ENCODE assay signal across 8 cellular contexts in the genomic region with DNA sequence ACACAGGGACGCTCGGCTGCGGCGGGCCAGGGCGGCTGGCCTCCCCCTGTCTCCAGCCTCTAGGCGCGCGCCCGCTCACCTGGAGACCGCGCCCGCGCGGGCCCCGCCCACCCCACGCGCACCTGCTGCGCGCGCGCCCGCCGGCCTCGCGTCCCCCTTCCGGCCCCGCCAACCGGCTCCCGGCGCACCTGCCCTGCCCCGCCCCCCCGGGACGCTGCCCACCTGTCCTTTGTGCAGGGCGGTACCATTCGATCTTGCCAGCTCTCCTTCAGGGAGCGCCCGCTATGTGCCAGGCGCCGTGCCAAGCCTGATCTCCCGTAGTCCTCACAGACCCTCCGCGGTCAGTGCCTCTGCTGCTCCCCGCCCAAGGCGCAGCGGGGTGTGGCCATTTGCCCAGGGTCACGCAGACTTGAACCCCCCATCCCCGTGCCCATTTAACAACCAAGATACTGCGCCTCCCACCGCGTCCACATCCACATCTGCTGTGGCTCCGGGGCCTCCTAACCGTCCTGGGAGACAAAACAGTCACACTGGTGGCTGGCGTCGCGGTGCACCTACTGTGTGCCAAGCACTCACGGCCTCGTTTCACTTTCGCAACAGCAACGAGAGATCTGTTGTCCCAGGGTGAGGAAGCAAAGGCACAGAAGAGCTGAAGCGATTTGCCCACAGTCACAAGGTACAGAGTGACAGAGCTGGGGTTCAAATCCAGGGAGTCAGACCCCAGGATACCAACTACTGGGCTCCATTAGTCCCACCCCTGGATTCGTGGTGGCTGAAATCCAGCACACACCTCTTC. TPM values are rescaled to one million over a fixed set of nuclear protein-coding genes. Genes with fewer than 3 reads are reported as not detected.
DNase-seq lines count a peak whose midpoint lies in the region; ATAC-seq and TF ChIP-seq lines count a peak whose summit lies in the region.

No MANE protein-coding gene starts in this region.

- TF ChIP-seq CTCF in glutamatergic neuron (IDR thresholded peaks at IDR 0.05; ENCODE audit: partially characterized antibody, unreplicated experiment) = no peak

- intact Hi-C loops in activated T-helper 1 cell treated with anti-CD3 and anti-CD28 coated beads, Interleukin-12 subunit alpha, Interleukin-12 subunit beta, Interleukin-2, Interleukin-4 antibody, amounts not matched to agents 30 ng/mL and 10 ng/mL and 1 ng/mL, durations not matched to agents 14 hours and 24 hours and 36 hours (cut with micrococcal nuclease) = loop anchor here (1.0 to 5.0 kb wide), 4 partner anchors 47 to 335 kb away; partner anchors contain the start of gene COMMD7

- peaks cover 3% of the 10 kb centered on the region for H3K36me3 Mint-ChIP-seq in activated T-helper 1 cell treated with anti-CD3 and anti-CD28 coated beads, Interleukin-12 subunit alpha, Interleukin-12 subunit beta, Interleukin-2, Interleukin-4 antibody, amounts not matched to agents 30 ng/mL and 10 ng/mL and 1 ng/mL, durations not matched to agents 14 hours and 24 hours and 36 hours (ENCODE audit: low read depth)
- peaks cover 5% of the 10 kb centered on the region for H3K36me3 Mint-ChIP-seq in glutamatergic neuron (ENCODE audit: unreplicated experiment)

- no peaks in the 10 kb centered on the region for H3K27me3 Mint-ChIP-seq in activated T-helper 1 cell treated with anti-CD3 and anti-CD28 coated beads, Interleukin-12 subunit alpha, Interleukin-12 subunit beta, Interleukin-2, Interleukin-4 antibody, amounts not matched to agents 30 ng/mL and 10 ng/mL and 1 ng/mL, durations not matched to agents 14 hours and 24 hours and 36 hours (ENCODE audit: insufficient read depth)
- peaks cover 35% of the 10 kb centered on the region for H3K27me3 Mint-ChIP-seq in glutamatergic neuron (ENCODE audit: unreplicated experiment)

- no peaks in the 10 kb centered on the region for H3K9me3 Mint-ChIP-seq in activated T-helper 1 cell treated with anti-CD3 and anti-CD28 coated beads, Interleukin-12 subunit alpha, Interleukin-12 subunit beta, Interleukin-2, Interleukin-4 antibody, amounts not matched to agents 30 ng/mL and 10 ng/mL and 1 ng/mL, durations not matched to agents 14 hours and 24 hours and 36 hours
- H3K9me3 Mint-ChIP-seq in glutamatergic neuron (ENCODE audit: unreplicated experiment) = peaks cover 32% of the 10 kb centered on the region

- ATAC-seq in HG03159 (IDR thresholded peaks at IDR 0.05; ENCODE audit: unreplicated experiment) (peak; percentile 30), GM19452 (IDR thresholded peaks at IDR 0.05; ENCODE audit: unreplicated experiment) (no peak)

- H3K27ac Mint-ChIP-seq in activated T-helper 1 cell treated with anti-CD3 and anti-CD28 coated beads, Interleukin-12 subunit alpha, Interleukin-12 subunit beta, Interleukin-2, Interleukin-4 antibody, amounts not matched to agents 30 ng/mL and 10 ng/mL and 1 ng/mL, durations not matched to agents 14 hours and 24 hours and 36 hours = peak overlapping the region; percentile 97
- H3K27ac Mint-ChIP-seq in glutamatergic neuron (ENCODE audit: unreplicated experiment) = peak overlapping the region; percentile 92

- DNase-seq in DMS53 treated with DMSO at 0.1 percent for 48 hours (lab: John Stamatoyannopoulos, UW; ENCODE audit: unreplicated experiment) = peak; percentile 59
- peak; percentile 82 for DNase-seq in NCI-H748 treated with DMSO at 0.1 percent for 48 hours (lab: John Stamatoyannopoulos, UW)
- DNase-seq in activated T-helper 1 cell treated with anti-CD3 and anti-CD28 coated beads, Interleukin-12 subunit alpha, Interleukin-12 subunit beta, Interleukin-2, Interleukin-4 antibody, amounts not matched to agents 30 ng/mL and 10 ng/mL and 1 ng/mL, durations not matched to agents 14 hours and 24 hours and 36 hours (ENCODE audit: low spot score) = peak; percentile 68
- peak; percentile 58 for DNase-seq in glutamatergic neuron
- peak; percentile 60 for DNase-seq in retina
- DNase-seq in ecto neural progenitor cell (ENCODE audit: low spot score) = no peak

- peak overlapping the region; percentile 92 for H3K4me3 Mint-ChIP-seq in activated T-helper 1 cell treated with anti-CD3 and anti-CD28 coated beads, Interleukin-12 subunit alpha, Interleukin-12 subunit beta, Interleukin-2, Interleukin-4 antibody, amounts not matched to agents 30 ng/mL and 10 ng/mL and 1 ng/mL, durations not matched to agents 14 hours and 24 hours and 36 hours
- H3K4me3 Mint-ChIP-seq in glutamatergic neuron (ENCODE audit: unreplicated experiment) = peak overlapping the region; percentile 92

- H3K4me1 Mint-ChIP-seq in activated T-helper 1 cell treated with anti-CD3 and anti-CD28 coated beads, Interleukin-12 subunit alpha, Interleukin-12 subunit beta, Interleukin-2, Interleukin-4 antibody, amounts not matched to agents 30 ng/mL and 10 ng/mL and 1 ng/mL, durations not matched to agents 14 hours and 24 hours and 36 hours (ENCODE audit: low read depth) = peaks cover 81% of the 10 kb centered on the region
- peaks cover 42% of the 10 kb centered on the region for H3K4me1 Mint-ChIP-seq in glutamatergic neuron (ENCODE audit: low read depth, unreplicated experiment)

RNA-seq across cellular contexts. Expression of gene NOL4L, which starts 48.1 kb away (rescaled TPM):
- 10.3 and 14.3 TPM in 2 replicates for total RNA-seq in activated T-helper 1 cell treated with anti-CD3 and anti-CD28 coated beads, Interleukin-12 subunit alpha, Interleukin-12 subunit beta, Interleukin-2, Interleukin-4 antibody, amounts not matched to agents 30 ng/mL and 10 ng/mL and 1 ng/mL, durations not matched to agents 14 hours and 24 hours and 36 hours
- 106 TPM for total RNA-seq in glutamatergic neuron (ENCODE audit: unreplicated experiment)
